Comparison of ENCODE assay signal across 1 cellular context in the genomic region with DNA sequence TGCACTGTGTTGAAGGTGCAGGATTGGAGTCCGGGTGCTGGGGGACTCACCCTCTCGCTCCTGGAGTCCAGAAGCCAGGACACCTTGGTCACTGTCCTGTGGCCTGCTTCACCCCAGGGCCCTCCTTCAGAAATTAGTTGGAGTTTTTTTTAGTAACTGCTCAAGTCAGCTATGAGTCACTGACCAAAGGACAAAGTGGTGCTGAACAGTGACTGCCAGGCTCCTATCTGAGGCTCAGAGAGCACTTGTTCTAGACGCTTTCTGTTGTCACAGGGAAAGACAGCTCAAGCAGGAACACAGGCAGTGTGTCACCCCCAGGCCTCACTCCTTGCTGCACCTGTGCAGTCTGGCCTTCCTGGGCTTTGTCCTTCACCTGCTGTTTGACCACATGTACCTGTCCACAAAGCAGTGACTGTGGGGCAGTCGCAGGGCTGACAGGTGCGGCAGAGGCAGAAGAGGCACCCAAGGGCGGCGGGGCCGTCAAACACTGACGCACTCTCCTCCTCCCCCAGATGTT.
TF ChIP-seq lines count a peak whose summit lies in the region.

No MANE protein-coding gene starts in this region.

TF ChIP-seq in WTC11, 78 proteins besides CTCF, POLR2A, EP300 and RAD21 (continued from another document):
- TF ChIP-seq, protein P1, sequence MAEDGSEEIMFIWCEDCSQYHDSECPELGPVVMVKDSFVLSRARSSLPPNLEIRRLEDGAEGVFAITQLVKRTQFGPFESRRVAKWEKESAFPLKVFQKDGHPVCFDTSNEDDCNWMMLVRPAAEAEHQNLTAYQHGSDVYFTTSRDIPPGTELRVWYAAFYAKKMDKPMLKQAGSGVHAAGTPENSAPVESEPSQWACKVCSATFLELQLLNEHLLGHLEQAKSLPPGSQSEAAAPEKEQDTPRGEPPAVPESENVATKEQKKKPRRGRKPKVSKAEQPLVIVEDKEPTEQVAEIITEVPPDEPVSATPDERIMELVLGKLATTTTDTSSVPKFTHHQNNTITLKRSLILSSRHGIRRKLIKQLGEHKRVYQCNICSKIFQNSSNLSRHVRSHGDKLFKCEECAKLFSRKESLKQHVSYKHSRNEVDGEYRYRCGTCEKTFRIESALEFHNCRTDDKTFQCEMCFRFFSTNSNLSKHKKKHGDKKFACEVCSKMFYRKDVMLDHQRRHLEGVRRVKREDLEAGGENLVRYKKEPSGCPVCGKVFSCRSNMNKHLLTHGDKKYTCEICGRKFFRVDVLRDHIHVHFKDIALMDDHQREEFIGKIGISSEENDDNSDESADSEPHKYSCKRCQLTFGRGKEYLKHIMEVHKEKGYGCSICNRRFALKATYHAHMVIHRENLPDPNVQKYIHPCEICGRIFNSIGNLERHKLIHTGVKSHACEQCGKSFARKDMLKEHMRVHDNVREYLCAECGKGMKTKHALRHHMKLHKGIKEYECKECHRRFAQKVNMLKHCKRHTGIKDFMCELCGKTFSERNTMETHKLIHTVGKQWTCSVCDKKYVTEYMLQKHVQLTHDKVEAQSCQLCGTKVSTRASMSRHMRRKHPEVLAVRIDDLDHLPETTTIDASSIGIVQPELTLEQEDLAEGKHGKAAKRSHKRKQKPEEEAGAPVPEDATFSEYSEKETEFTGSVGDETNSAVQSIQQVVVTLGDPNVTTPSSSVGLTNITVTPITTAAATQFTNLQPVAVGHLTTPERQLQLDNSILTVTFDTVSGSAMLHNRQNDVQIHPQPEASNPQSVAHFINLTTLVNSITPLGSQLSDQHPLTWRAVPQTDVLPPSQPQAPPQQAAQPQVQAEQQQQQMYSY (CRISPR knock-in tag; IDR thresholded peaks at IDR 0.05): no peak
- TF ChIP-seq HMGA2 (CRISPR knock-in tag; IDR thresholded peaks at IDR 0.05): no peak
